Comparison of ENCODE assay signal across 1 cellular context in the genomic region with DNA sequence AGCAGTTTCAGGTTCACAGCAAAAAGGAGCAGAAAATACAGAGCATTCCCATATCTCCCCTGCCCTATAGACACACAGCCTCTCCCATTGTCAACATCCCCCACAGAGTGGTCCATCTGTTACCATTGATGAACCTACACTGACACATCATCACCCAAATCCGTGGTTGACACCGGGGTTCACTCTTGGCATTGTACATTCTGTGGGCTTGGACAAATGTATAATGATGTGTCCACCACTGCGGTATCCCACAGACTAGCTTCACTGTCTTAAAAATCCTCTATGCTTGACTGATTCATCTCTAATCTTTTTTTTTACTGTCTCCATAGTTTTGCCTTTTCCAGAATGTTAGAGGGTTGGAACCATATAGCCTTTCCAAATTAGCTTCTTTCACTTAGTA.
TF ChIP-seq lines count a peak whose summit lies in the region.

No MANE protein-coding gene starts in this region.

TF ChIP-seq in GM23338, 12 proteins besides CTCF, POLR2A, EP300 and RAD21 (continued from another document):
- TF ChIP-seq, protein P1, sequence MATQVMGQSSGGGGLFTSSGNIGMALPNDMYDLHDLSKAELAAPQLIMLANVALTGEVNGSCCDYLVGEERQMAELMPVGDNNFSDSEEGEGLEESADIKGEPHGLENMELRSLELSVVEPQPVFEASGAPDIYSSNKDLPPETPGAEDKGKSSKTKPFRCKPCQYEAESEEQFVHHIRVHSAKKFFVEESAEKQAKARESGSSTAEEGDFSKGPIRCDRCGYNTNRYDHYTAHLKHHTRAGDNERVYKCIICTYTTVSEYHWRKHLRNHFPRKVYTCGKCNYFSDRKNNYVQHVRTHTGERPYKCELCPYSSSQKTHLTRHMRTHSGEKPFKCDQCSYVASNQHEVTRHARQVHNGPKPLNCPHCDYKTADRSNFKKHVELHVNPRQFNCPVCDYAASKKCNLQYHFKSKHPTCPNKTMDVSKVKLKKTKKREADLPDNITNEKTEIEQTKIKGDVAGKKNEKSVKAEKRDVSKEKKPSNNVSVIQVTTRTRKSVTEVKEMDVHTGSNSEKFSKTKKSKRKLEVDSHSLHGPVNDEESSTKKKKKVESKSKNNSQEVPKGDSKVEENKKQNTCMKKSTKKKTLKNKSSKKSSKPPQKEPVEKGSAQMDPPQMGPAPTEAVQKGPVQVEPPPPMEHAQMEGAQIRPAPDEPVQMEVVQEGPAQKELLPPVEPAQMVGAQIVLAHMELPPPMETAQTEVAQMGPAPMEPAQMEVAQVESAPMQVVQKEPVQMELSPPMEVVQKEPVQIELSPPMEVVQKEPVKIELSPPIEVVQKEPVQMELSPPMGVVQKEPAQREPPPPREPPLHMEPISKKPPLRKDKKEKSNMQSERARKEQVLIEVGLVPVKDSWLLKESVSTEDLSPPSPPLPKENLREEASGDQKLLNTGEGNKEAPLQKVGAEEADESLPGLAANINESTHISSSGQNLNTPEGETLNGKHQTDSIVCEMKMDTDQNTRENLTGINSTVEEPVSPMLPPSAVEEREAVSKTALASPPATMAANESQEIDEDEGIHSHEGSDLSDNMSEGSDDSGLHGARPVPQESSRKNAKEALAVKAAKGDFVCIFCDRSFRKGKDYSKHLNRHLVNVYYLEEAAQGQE (IDR thresholded peaks at IDR 0.05; ENCODE audit: unreplicated experiment): no peak
- no peak for TF ChIP-seq JUNB (IDR thresholded peaks at IDR 0.05; ENCODE audit: unreplicated experiment)
- TF ChIP-seq, protein P2, sequence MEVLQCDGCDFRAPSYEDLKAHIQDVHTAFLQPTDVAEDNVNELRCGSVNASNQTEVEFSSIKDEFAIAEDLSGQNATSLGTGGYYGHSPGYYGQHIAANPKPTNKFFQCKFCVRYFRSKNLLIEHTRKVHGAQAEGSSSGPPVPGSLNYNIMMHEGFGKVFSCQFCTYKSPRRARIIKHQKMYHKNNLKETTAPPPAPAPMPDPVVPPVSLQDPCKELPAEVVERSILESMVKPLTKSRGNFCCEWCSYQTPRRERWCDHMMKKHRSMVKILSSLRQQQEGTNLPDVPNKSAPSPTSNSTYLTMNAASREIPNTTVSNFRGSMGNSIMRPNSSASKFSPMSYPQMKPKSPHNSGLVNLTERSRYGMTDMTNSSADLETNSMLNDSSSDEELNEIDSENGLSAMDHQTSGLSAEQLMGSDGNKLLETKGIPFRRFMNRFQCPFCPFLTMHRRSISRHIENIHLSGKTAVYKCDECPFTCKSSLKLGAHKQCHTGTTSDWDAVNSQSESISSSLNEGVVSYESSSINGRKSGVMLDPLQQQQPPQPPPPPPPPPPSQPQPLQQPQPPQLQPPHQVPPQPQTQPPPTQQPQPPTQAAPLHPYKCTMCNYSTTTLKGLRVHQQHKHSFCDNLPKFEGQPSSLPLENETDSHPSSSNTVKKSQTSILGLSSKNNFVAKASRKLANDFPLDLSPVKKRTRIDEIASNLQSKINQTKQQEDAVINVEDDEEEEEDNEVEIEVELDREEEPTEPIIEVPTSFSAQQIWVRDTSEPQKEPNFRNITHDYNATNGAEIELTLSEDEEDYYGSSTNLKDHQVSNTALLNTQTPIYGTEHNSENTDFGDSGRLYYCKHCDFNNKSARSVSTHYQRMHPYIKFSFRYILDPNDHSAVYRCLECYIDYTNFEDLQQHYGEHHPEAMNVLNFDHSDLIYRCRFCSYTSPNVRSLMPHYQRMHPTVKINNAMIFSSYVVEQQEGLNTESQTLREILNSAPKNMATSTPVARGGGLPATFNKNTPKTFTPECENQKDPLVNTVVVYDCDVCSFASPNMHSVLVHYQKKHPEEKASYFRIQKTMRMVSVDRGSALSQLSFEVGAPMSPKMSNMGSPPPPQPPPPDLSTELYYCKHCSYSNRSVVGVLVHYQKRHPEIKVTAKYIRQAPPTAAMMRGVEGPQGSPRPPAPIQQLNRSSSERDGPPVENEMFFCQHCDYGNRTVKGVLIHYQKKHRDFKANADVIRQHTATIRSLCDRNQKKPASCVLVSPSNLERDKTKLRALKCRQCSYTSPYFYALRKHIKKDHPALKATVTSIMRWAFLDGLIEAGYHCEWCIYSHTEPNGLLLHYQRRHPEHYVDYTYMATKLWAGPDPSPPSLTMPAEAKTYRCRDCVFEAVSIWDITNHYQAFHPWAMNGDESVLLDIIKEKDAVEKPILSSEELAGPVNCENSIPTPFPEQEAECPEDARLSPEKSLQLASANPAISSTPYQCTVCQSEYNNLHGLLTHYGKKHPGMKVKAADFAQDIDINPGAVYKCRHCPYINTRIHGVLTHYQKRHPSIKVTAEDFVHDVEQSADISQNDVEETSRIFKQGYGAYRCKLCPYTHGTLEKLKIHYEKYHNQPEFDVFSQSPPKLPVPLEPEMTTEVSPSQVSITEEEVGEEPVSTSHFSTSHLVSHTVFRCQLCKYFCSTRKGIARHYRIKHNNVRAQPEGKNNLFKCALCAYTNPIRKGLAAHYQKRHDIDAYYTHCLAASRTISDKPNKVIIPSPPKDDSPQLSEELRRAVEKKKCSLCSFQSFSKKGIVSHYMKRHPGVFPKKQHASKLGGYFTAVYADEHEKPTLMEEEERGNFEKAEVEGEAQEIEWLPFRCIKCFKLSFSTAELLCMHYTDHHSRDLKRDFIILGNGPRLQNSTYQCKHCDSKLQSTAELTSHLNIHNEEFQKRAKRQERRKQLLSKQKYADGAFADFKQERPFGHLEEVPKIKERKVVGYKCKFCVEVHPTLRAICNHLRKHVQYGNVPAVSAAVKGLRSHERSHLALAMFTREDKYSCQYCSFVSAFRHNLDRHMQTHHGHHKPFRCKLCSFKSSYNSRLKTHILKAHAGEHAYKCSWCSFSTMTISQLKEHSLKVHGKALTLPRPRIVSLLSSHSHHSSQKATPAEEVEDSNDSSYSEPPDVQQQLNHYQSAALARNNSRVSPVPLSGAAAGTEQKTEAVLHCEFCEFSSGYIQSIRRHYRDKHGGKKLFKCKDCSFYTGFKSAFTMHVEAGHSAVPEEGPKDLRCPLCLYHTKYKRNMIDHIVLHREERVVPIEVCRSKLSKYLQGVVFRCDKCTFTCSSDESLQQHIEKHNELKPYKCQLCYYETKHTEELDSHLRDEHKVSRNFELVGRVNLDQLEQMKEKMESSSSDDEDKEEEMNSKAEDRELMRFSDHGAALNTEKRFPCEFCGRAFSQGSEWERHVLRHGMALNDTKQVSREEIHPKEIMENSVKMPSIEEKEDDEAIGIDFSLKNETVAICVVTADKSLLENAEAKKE (CRISPR knock-in tag; IDR thresholded peaks at IDR 0.05): no peak
- TF ChIP-seq ZNF114 (CRISPR knock-in tag; IDR thresholded peaks at IDR 0.05): no peak
- no peak for TF ChIP-seq NANOG (IDR thresholded peaks at IDR 0.05; ENCODE audit: borderline replicate concordance)
- TF ChIP-seq EZH2 (IDR thresholded peaks at IDR 0.05; ENCODE audit: low read depth, unreplicated experiment): no peak
TF ChIP-seq in GM23338: peak in this region for 0.
